Comparison of ENCODE assay signal across 1 cellular context in the genomic region with DNA sequence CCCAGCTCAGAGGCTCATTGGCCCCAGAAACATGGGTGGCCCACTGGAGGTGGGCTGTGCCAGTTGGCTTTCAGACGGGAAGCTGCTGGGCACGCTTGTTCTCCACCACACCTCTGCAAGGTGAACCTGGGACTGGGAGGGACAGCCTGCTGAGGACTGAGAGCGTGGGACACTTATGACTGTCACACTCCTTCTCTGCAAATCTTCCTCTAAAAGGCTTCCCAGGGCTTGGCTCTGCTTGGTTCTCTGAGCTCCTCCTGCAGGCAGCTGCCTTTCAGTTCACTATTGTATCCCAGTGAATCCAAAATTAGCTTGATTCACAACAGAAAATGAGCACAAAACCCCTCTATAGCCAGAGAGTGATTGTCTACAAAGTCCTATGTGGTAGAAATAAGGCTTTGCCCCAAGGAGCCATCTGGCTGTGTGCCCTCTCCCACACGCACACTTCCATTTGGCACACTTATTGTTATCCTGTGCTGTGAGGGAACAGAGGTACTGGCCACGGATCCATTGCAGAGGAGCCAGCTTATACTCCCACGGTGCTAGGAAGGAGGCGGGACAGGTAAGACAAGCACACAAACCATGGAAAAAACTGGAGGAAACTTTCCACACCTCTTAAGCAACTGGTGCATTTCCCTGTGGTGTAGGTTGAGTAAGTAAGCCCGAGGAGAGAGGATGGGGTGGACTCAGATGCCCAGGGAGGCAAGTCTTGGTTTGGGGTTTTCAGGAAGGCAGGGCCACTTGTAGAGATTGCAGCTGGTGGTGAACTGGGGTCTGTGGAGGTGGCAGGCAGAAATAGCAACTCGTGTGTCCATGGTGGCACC.
TF ChIP-seq lines count a peak whose summit lies in the region.

No MANE protein-coding gene starts in this region.

TF ChIP-seq in WTC11, 78 proteins besides CTCF, POLR2A, EP300 and RAD21 (continued from another document):
- TF ChIP-seq, protein P1, sequence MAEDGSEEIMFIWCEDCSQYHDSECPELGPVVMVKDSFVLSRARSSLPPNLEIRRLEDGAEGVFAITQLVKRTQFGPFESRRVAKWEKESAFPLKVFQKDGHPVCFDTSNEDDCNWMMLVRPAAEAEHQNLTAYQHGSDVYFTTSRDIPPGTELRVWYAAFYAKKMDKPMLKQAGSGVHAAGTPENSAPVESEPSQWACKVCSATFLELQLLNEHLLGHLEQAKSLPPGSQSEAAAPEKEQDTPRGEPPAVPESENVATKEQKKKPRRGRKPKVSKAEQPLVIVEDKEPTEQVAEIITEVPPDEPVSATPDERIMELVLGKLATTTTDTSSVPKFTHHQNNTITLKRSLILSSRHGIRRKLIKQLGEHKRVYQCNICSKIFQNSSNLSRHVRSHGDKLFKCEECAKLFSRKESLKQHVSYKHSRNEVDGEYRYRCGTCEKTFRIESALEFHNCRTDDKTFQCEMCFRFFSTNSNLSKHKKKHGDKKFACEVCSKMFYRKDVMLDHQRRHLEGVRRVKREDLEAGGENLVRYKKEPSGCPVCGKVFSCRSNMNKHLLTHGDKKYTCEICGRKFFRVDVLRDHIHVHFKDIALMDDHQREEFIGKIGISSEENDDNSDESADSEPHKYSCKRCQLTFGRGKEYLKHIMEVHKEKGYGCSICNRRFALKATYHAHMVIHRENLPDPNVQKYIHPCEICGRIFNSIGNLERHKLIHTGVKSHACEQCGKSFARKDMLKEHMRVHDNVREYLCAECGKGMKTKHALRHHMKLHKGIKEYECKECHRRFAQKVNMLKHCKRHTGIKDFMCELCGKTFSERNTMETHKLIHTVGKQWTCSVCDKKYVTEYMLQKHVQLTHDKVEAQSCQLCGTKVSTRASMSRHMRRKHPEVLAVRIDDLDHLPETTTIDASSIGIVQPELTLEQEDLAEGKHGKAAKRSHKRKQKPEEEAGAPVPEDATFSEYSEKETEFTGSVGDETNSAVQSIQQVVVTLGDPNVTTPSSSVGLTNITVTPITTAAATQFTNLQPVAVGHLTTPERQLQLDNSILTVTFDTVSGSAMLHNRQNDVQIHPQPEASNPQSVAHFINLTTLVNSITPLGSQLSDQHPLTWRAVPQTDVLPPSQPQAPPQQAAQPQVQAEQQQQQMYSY (CRISPR knock-in tag; IDR thresholded peaks at IDR 0.05), result no peak
- TF ChIP-seq STAT6 (CRISPR knock-in tag; conservative IDR thresholded peaks at IDR 0.05; ENCODE audit: low read depth) (no peak), ZNF263 (CRISPR knock-in tag; IDR thresholded peaks at IDR 0.05; ENCODE audit: low read depth) (no peak), ELF4 (CRISPR knock-in tag; IDR thresholded peaks at IDR 0.05; ENCODE audit: low read depth) (no peak), ZNF671 (CRISPR knock-in tag; IDR thresholded peaks at IDR 0.05) (no peak), ZNF423 (CRISPR knock-in tag; IDR thresholded peaks at IDR 0.05) (no peak)
